In the genomic region with DNA sequence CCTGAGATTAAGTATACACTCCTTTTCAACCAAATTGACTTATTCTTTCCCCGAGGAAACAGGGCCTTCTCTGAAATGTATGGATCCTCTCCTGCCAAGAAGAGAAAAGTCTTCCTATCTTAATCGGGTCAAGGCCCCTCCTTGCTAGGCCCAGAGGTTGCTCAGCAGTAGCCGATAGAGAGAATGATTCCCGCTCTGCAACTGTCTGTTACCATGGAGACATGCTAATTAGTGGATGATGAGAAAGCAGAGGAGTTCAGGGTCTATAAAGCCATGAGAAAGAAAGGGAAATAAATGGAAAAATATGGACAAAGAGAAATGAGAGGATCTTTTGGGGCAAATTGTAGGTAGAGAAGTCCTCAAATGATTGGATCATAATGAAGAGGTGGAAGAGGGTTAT, we compare ENCODE assay signal across 24 cellular contexts.
"Had no signal": no experiment of that assay in that cellular context is flagged by ENCODE, and none has a peak within 500 bp of the region (broad histone marks: within the 10 kb centered on the region; RNA-seq: fewer than 3 reads in every experiment).

No MANE protein-coding gene starts in this region.

- H3K79me2 ChIP-seq: parathyroid adenoma had no signal

- DNase-seq: activated CD4-positive, alpha-beta T cell treated with anti-CD3 and anti-CD28 coated beads for 4 hours; activated CD4-positive, alpha-beta T cell treated with anti-CD3 and anti-CD28 coated beads, Interleukin-2, amount 50 U/mL, for 4 hours; activated naive CD4-positive, alpha-beta T cell treated with Interleukin-2 at 50 U/mL for 16 hours; activated T-cell treated with anti-CD3 and anti-CD28 coated beads for 4 hours; activated T-cell treated with anti-CD3 and anti-CD28 coated beads, Interleukin-2, amount 50 U/mL, for 72 hours; aorta; body of pancreas; dermis blood vessel endothelial cell; effector CD4-positive, alpha-beta T cell; foreskin melanocyte; heart right ventricle; left cardiac atrium; left ventricle myocardium superior; nucleus accumbens; psoas muscle; stimulated activated CD4-positive, alpha-beta T cell treated with anti-CD3 and anti-CD28 coated beads, Interleukin-15, amount 100 ng/mL, for 24 hours; stimulated activated CD4-positive, alpha-beta T cell treated with anti-CD3 and anti-CD28 coated beads, Interleukin-2, amount 100 ng/mL, for 24 hours; stimulated activated naive B cell treated with anti-CD40 and anti-IgM and Interleukin-4, amounts not matched to agents 10 μg/mL and 1 μg/mL and 100 μg/mL, for 72 hours had no signal

- H3K27me3 Mint-ChIP-seq: stimulated activated naive B cell treated with anti-CD40 and anti-IgM and Interleukin-4, amounts not matched to agents 10 μg/mL and 1 μg/mL and 100 μg/mL, for 72 hours had no signal

- ATAC-seq: activated T-cell treated with anti-CD3 and anti-CD28 coated beads, Interleukin-2, amount 50 U/mL, for 72 hours; body of pancreas; heart right ventricle; left cardiac atrium; left ventricle myocardium superior; psoas muscle; stimulated activated naive B cell treated with anti-CD40 and anti-IgM and Interleukin-4, amounts not matched to agents 10 μg/mL and 1 μg/mL and 100 μg/mL, for 72 hours had no signal

- H3K27ac ChIP-seq: body of pancreas, esophagus muscularis mucosa, heart right ventricle, parathyroid adenoma, psoas muscle, tibial nerve had no signal

- H3K9ac ChIP-seq: parathyroid adenoma had no signal

- H3K27ac Mint-ChIP-seq: activated naive CD8-positive, alpha-beta T cell; activated T-cell treated with anti-CD3 and anti-CD28 coated beads, Interleukin-2, amount 50 U/mL, for 72 hours; nephron; stimulated activated naive B cell treated with anti-CD40 and anti-IgM and Interleukin-4, amounts not matched to agents 10 μg/mL and 1 μg/mL and 100 μg/mL, for 72 hours had no signal

- H3K27me3 ChIP-seq: body of pancreas, esophagus muscularis mucosa, tibial nerve had no signal

- H3K9me3 ChIP-seq: body of pancreas, esophagus muscularis mucosa, heart right ventricle, psoas muscle, tibial nerve had no signal

- H3K4me1 Mint-ChIP-seq: nephron; stimulated activated naive B cell treated with anti-CD40 and anti-IgM and Interleukin-4, amounts not matched to agents 10 μg/mL and 1 μg/mL and 100 μg/mL, for 72 hours had no signal

- H3K9me3 Mint-ChIP-seq: nephron had no signal

- H3K36me3 Mint-ChIP-seq: activated naive CD8-positive, alpha-beta T cell; stimulated activated naive B cell treated with anti-CD40 and anti-IgM and Interleukin-4, amounts not matched to agents 10 μg/mL and 1 μg/mL and 100 μg/mL, for 72 hours had no signal

- H3K4me3 Mint-ChIP-seq: activated naive CD8-positive, alpha-beta T cell; activated T-cell treated with anti-CD3 and anti-CD28 coated beads, Interleukin-2, amount 50 U/mL, for 72 hours; nephron; stimulated activated naive B cell treated with anti-CD40 and anti-IgM and Interleukin-4, amounts not matched to agents 10 μg/mL and 1 μg/mL and 100 μg/mL, for 72 hours had no signal

- H3K4me1 ChIP-seq: body of pancreas, esophagus muscularis mucosa, heart right ventricle, parathyroid adenoma, psoas muscle, tibial nerve had no signal

- H3K36me3 ChIP-seq: esophagus muscularis mucosa, heart right ventricle, tibial nerve had no signal

- H3K4me2 ChIP-seq: smooth muscle cell had no signal

- H3K4me3 ChIP-seq: body of pancreas, esophagus muscularis mucosa, heart right ventricle, psoas muscle, smooth muscle cell, tibial nerve had no signal
